ENCODE assay signal across 16 cellular contexts in genomic region chr2:38093503-38093902, GRCh38. TPM values are rescaled to one million over a fixed set of nuclear protein-coding genes. Genes with fewer than 3 reads are reported as not detected.
DNase-seq lines count a peak whose midpoint lies in the region; ATAC-seq and TF ChIP-seq lines count a peak whose summit lies in the region.
"Had no signal": no experiment of that assay in that cellular context is flagged by ENCODE, and none has a peak within 500 bp of the region (broad histone marks: within the 10 kb centered on the region; RNA-seq: fewer than 3 reads in every experiment).

No MANE protein-coding gene starts in this region.

- no peak for DNase-seq in natural killer cell treated with Interleukin-12 subunit alpha and Interleukin-12 subunit beta and Interleukin-15 and Interleukin-18, amount 100 ng/mL, for 72 hours (ENCODE audit: low spot score)
- DNase-seq in natural killer cell (no peak), amniotic epithelial cell (ENCODE audit: low read depth) (peak; percentile 54), left ventricle myocardium superior (no peak), progenitor cell of endocrine pancreas (ENCODE audit: low spot score, unreplicated experiment) (no peak), NCI-H2171 (lab: John Stamatoyannopoulos, UW) (no peak)
- DNase-seq: activated CD4-positive, alpha-beta T cell treated with anti-CD3 and anti-CD28 coated beads, Interleukin-2, amount 10 ng/mL, durations not matched to agents 7 days and 5 days; H7; islet precursor cell; KBM-7; NCI-H1694 treated with DMSO at 0.1 percent for 48 hours; NCI-H69; pancreas; substantia nigra had no signal

- H3K9me3 Mint-ChIP-seq in natural killer cell treated with Interleukin-12 subunit alpha and Interleukin-12 subunit beta and Interleukin-15 and Interleukin-18, amount 100 ng/mL, for 72 hours = peaks cover 3% of the 10 kb centered on the region
- H3K9me3 Mint-ChIP-seq in natural killer cell (no peaks in the 10 kb centered on the region), progenitor cell of endocrine pancreas (ENCODE audit: low read depth) (no peaks in the 10 kb centered on the region)
- H3K9me3 Mint-ChIP-seq: activated CD4-positive, alpha-beta T cell treated with anti-CD3 and anti-CD28 coated beads, Interleukin-2, amount 10 ng/mL, durations not matched to agents 7 days and 5 days had no signal

- intact Hi-C loops in natural killer cell (cut with micrococcal nuclease) (no loop called here), left ventricle myocardium superior (cut with micrococcal nuclease) (no loop called here)

- peaks cover 23 to 40% of the 10 kb centered on the region in 2 donors for H3K27me3 Mint-ChIP-seq in natural killer cell treated with Interleukin-12 subunit alpha and Interleukin-12 subunit beta and Interleukin-15 and Interleukin-18, amount 100 ng/mL, for 72 hours
- H3K27me3 Mint-ChIP-seq in natural killer cell (ENCODE audit: low read depth in 2 of 2) (peaks cover 20 to 35% of the 10 kb centered on the region in 2 donors), progenitor cell of endocrine pancreas (peaks cover 65% of the 10 kb centered on the region)

- peak overlapping the region in 1 of 2 donors; percentile 56 for H3K27ac Mint-ChIP-seq in natural killer cell treated with Interleukin-12 subunit alpha and Interleukin-12 subunit beta and Interleukin-15 and Interleukin-18, amount 100 ng/mL, for 72 hours
- H3K27ac Mint-ChIP-seq in natural killer cell (no peak overlapping the region), progenitor cell of endocrine pancreas (no peak overlapping the region)
- H3K27ac Mint-ChIP-seq: activated CD4-positive, alpha-beta T cell treated with anti-CD3 and anti-CD28 coated beads, Interleukin-2, amount 10 ng/mL, durations not matched to agents 7 days and 5 days had no signal

- H3K36me3 Mint-ChIP-seq in natural killer cell treated with Interleukin-12 subunit alpha and Interleukin-12 subunit beta and Interleukin-15 and Interleukin-18, amount 100 ng/mL, for 72 hours = no peaks in the 10 kb centered on the region
- H3K36me3 Mint-ChIP-seq in natural killer cell (no peaks in the 10 kb centered on the region), progenitor cell of endocrine pancreas (ENCODE audit: insufficient read depth) (peaks cover 1% of the 10 kb centered on the region)

- no peak overlapping the region for H3K4me3 Mint-ChIP-seq in natural killer cell treated with Interleukin-12 subunit alpha and Interleukin-12 subunit beta and Interleukin-15 and Interleukin-18, amount 100 ng/mL, for 72 hours
- no peak overlapping the region for H3K4me3 Mint-ChIP-seq in natural killer cell
- no peak overlapping the region for H3K4me3 Mint-ChIP-seq in progenitor cell of endocrine pancreas (ENCODE audit: low read depth)
- H3K4me3 Mint-ChIP-seq: activated CD4-positive, alpha-beta T cell treated with anti-CD3 and anti-CD28 coated beads, Interleukin-2, amount 10 ng/mL, durations not matched to agents 7 days and 5 days had no signal

- TF ChIP-seq CTCF in natural killer cell (IDR thresholded peaks at IDR 0.05) = no peak
- no peak for TF ChIP-seq CTCF in progenitor cell of endocrine pancreas (IDR thresholded peaks at IDR 0.05; ENCODE audit: unreplicated experiment)

- H3K4me1 Mint-ChIP-seq in natural killer cell treated with Interleukin-12 subunit alpha and Interleukin-12 subunit beta and Interleukin-15 and Interleukin-18, amount 100 ng/mL, for 72 hours (ENCODE audit: low read depth in 2 of 2) = peaks cover 12% of the 10 kb centered on the region in 2 donors
- H3K4me1 Mint-ChIP-seq in natural killer cell (peaks cover 0 to 5% of the 10 kb centered on the region in 2 donors), progenitor cell of endocrine pancreas (ENCODE audit: low read depth) (peaks cover 16% of the 10 kb centered on the region)

- peak; percentile 52 to 55 for ATAC-seq in natural killer cell treated with Interleukin-12 subunit alpha and Interleukin-12 subunit beta and Interleukin-15 and Interleukin-18, amount 100 ng/mL, for 72 hours
- ATAC-seq in natural killer cell (no peak), left ventricle myocardium superior (peak; percentile 33), HG03039 (IDR thresholded peaks at IDR 0.05; ENCODE audit: unreplicated experiment) (no peak), HG02938 (IDR thresholded peaks at IDR 0.05; ENCODE audit: unreplicated experiment) (no peak)
- ATAC-seq: pancreas had no signal

RNA-seq across cellular contexts. Expression of gene CYP1B1, which starts 17.6 kb away (rescaled TPM):
- 10 to 100 TPM; 90.3 to 95.7 TPM for total RNA-seq in natural killer cell treated with Interleukin-12 subunit alpha and Interleukin-12 subunit beta and Interleukin-15 and Interleukin-18, amount 100 ng/mL, for 72 hours
- 1 to 10 TPM in 2 of 3 donors, not detected in 1; 1.4 to 5.0 TPM for total RNA-seq in natural killer cell
- total RNA-seq in left ventricle myocardium superior = 16.9 TPM
- total RNA-seq in progenitor cell of endocrine pancreas = 1.1 and 1.6 TPM in 2 replicates

Comparison
In these comparisons a context has a peak if more than half of its experiments do, and no peak if none do; other contexts are left out.
1. ATAC-seq: peak in natural killer cell treated with Interleukin-12 subunit alpha and Interleukin-12 subunit beta and Interleukin-15 and Interleukin-18, amount 100 ng/mL, for 72 hours (2 of 2) and left ventricle myocardium superior (single experiment); none in natural killer cell (0 of 3), HG03039 (single experiment) and HG02938 (single experiment).